ENCODE assay signal across 29 cellular contexts in the genomic region with DNA sequence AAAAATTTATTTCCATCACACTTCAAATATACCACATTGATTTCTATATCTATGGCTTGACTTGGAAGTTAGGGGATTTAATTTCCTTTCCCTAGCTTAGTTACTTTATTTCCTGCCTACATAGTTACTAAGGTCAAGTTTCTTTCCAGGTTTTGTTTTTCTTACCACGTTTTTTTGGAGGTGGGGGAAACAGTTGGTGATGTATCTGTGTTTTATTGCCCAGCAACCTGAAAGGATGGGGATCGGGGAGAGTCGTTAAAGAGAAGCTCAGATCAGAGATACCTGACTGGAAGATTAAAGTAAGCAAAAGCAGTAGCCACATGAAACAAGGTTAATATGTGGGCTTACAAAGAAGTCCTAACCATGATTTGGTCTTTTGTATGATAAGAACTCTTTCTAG.
"Had no signal": no experiment of that assay in that cellular context is flagged by ENCODE, and none has a peak within 500 bp of the region (broad histone marks: within the 10 kb centered on the region; RNA-seq: fewer than 3 reads in every experiment).

No MANE protein-coding gene starts in this region.

- H3K4me3 ChIP-seq: esophagus squamous epithelium, heart right ventricle, left lung, pancreas, right lobe of liver, thoracic aorta, tibial nerve, upper lobe of left lung had no signal

- H3K36me3 Mint-ChIP-seq: natural killer cell; stimulated activated naive B cell treated with anti-CD40 and anti-IgM and Interleukin-4, amounts not matched to agents 10 μg/mL and 1 μg/mL and 100 μg/mL, for 72 hours had no signal

- H3K27ac Mint-ChIP-seq: endodermal cell; natural killer cell; progenitor cell of endocrine pancreas; stimulated activated naive B cell treated with anti-CD40 and anti-IgM and Interleukin-4, amounts not matched to agents 10 μg/mL and 1 μg/mL and 100 μg/mL, for 72 hours; stimulated activated naive CD8-positive, alpha-beta T cell treated with anti-CD3 and anti-CD28 coated beads, Interleukin-15, Interleukin-2, amounts not matched to agents 100 ng/mL and 50 ng/mL, for 24 hours had no signal

- H3K9me3 Mint-ChIP-seq: endodermal cell; natural killer cell; neural crest cell; stimulated activated naive B cell treated with anti-CD40 and anti-IgM and Interleukin-4, amounts not matched to agents 10 μg/mL and 1 μg/mL and 100 μg/mL, for 72 hours; stimulated activated naive CD8-positive, alpha-beta T cell treated with anti-CD3 and anti-CD28 coated beads, Interleukin-15, Interleukin-2, amounts not matched to agents 100 ng/mL and 50 ng/mL, for 24 hours had no signal

- H3K4me3 Mint-ChIP-seq: endodermal cell; natural killer cell; neural crest cell; stimulated activated naive B cell treated with anti-CD40 and anti-IgM and Interleukin-4, amounts not matched to agents 10 μg/mL and 1 μg/mL and 100 μg/mL, for 72 hours; stimulated activated naive CD8-positive, alpha-beta T cell treated with anti-CD3 and anti-CD28 coated beads, Interleukin-15, Interleukin-2, amounts not matched to agents 100 ng/mL and 50 ng/mL, for 24 hours had no signal

- H3K4me1 Mint-ChIP-seq: natural killer cell; neural crest cell; stimulated activated naive B cell treated with anti-CD40 and anti-IgM and Interleukin-4, amounts not matched to agents 10 μg/mL and 1 μg/mL and 100 μg/mL, for 72 hours had no signal

- DNase-seq: cerebellar nuclear complex; cortex of kidney; effector CD8-positive, alpha-beta T cell; endodermal cell; erythroblast; esophagus squamous epithelium; foreskin melanocyte; glutamatergic neuron; heart right ventricle; hippocampal formation; islet precursor cell; left lung; mammary epithelial cell; mesendoderm; natural killer cell; pancreas; right lobe of liver; small intestine; stimulated activated CD4-positive, alpha-beta T cell treated with anti-CD3 and anti-CD28 coated beads, Interleukin-15, amount 100 ng/mL, for 24 hours; stimulated activated CD4-positive, alpha-beta T cell treated with anti-CD3 and anti-CD28 coated beads, Interleukin-2, amount 100 ng/mL, for 48 hours; stimulated activated naive B cell treated with anti-CD40 and anti-IgM and Interleukin-4, amounts not matched to agents 10 μg/mL and 1 μg/mL and 100 μg/mL, for 72 hours; upper lobe of left lung had no signal

- FAIRE-seq: pancreas, small intestine, urothelium cell line had no signal

- H3K9me3 ChIP-seq: esophagus squamous epithelium, heart right ventricle, left lung, neutrophil, pancreas, right lobe of liver, thoracic aorta, tibial nerve, upper lobe of left lung had no signal

- H3K27me3 Mint-ChIP-seq: progenitor cell of endocrine pancreas had no signal

- H3K36me3 ChIP-seq: esophagus squamous epithelium, heart right ventricle, left lung, neutrophil, pancreas, right lobe of liver, thoracic aorta, tibial nerve, upper lobe of left lung had no signal

- ATAC-seq: heart right ventricle; left lung; natural killer cell; pancreas; right lobe of liver; stimulated activated naive B cell treated with anti-CD40 and anti-IgM and Interleukin-4, amounts not matched to agents 10 μg/mL and 1 μg/mL and 100 μg/mL, for 72 hours had no signal

- H3K4me1 ChIP-seq: heart right ventricle, tibial nerve had no signal

- H3K27ac ChIP-seq: esophagus squamous epithelium, heart right ventricle, left lung, neutrophil, pancreas, right lobe of liver, thoracic aorta, tibial nerve, upper lobe of left lung had no signal
